ENCODE assay signal across 8 cellular contexts in the genomic region with DNA sequence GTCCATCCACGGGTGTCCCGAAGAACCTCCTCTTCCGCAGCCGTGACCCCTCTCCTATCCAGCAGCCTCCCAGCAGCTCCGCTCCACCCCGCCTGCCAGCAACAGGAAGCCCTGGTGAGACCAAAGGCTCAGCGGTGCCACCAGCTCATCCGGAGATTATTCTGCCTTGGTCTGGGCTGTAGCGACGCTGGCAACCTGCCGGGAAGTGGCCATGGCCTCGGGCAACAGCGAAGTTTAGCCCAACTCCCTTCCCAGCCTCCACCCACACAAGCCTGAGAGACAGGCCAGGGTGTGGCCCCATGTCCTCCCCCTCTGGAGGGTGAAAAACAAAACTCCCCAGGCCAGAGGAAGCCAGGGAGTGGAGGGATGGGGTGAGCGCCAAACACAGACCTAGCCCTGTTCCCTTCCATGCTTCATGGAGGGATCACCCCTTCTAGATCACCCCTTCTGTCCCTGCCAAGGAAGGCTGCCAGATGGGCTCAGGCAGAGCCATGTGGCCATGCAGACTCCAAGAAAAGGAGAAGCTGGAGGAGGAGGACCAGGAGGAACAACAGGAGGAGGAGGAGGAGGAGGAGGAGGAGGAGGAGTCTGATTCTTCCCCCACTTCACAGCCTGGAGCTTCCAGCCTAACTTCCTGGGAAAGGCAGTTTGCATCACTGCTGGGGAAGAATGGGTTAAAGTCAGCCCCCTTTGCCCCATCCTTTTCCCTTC. TPM values are rescaled to one million over a fixed set of nuclear protein-coding genes. Genes with fewer than 3 reads are reported as not detected.
DNase-seq lines count a peak whose midpoint lies in the region; ATAC-seq and TF ChIP-seq lines count a peak whose summit lies in the region.

No MANE protein-coding gene starts in this region.

- H3K9me2 ChIP-seq in OCI-LY1 (ENCODE audit: low read depth, low read length) = no peaks in the 10 kb centered on the region

- no peak for TF ChIP-seq EP300 in sigmoid colon (IDR thresholded peaks at IDR 0.05)

- peak overlapping the region; percentile 49 for H3K4me3 ChIP-seq in OCI-LY1 (ENCODE audit: low read depth, low read length, poor library complexity, severe bottlenecking)
- peak overlapping the region; percentile 58 to 97 (median 76) for H3K4me3 ChIP-seq in heart left ventricle
- H3K4me3 ChIP-seq in sigmoid colon = peak overlapping the region; percentile 53 to 76 (median 72)

- H3K27me3 ChIP-seq in OCI-LY1 (ENCODE audit: insufficient read depth, low read length) = no peaks in the 10 kb centered on the region
- no peaks in the 10 kb centered on the region for H3K27me3 ChIP-seq in heart left ventricle
- no peaks in the 10 kb centered on the region for H3K27me3 ChIP-seq in sigmoid colon

- H3K36me3 ChIP-seq in OCI-LY1 (ENCODE audit: insufficient read depth, low read length) (peaks cover 27% of the 10 kb centered on the region), heart left ventricle (peaks cover 0 to 42% (median 39%) of the 10 kb centered on the region in 9 donors), sigmoid colon (peaks cover 0 to 32% (median 3%) of the 10 kb centered on the region in 4 donors)

- H3K27me3 Mint-ChIP-seq in progenitor cell of endocrine pancreas = no peaks in the 10 kb centered on the region

- TF ChIP-seq CTCF in OCI-LY1 (IDR thresholded peaks at IDR 0.05; ENCODE audit: low read length) (no peak), heart left ventricle (IDR thresholded peaks at IDR 0.05) (no peak), sigmoid colon (IDR thresholded peaks at IDR 0.05) (no peak), progenitor cell of endocrine pancreas (IDR thresholded peaks at IDR 0.05; ENCODE audit: unreplicated experiment) (no peak)

- intact Hi-C loops in heart left ventricle (cut with DNase I) = no loop called here
- intact Hi-C loops in sigmoid colon (cut with DNase I) = no loop called here

- H3K9me3 Mint-ChIP-seq in progenitor cell of endocrine pancreas (ENCODE audit: low read depth) = no peaks in the 10 kb centered on the region

- TF ChIP-seq POLR2A in heart left ventricle (IDR thresholded peaks at IDR 0.05) (peak in 1 of 2 donors; percentile 39), sigmoid colon (IDR thresholded peaks at IDR 0.05) (no peak)

- H3K79me2 ChIP-seq in OCI-LY1 (ENCODE audit: insufficient read depth, low read length) = no peaks in the 10 kb centered on the region

- H3K4me1 Mint-ChIP-seq in progenitor cell of endocrine pancreas (ENCODE audit: low read depth) = no peaks in the 10 kb centered on the region

- DNase-seq in DMS 273 (lab: John Stamatoyannopoulos, UW; ENCODE audit: unreplicated experiment) = peak; percentile 56
- no peak for DNase-seq in DMS 273 treated with DMSO at 0.1 percent for 48 hours (lab: John Stamatoyannopoulos, UW)
- DNase-seq in activated naive CD4-positive, alpha-beta T cell treated with Interleukin-2 at 50 U/mL for 16 hours = peak; percentile 50
- DNase-seq in heart left ventricle = peak; percentile 74 to 88 (median 83)
- peak; percentile 82 for DNase-seq in sigmoid colon
- no peak for DNase-seq in progenitor cell of endocrine pancreas (ENCODE audit: low spot score, unreplicated experiment)

- no peak overlapping the region for H3K4me3 Mint-ChIP-seq in progenitor cell of endocrine pancreas (ENCODE audit: low read depth)

- H3F3A ChIP-seq in OCI-LY1 (ENCODE audit: insufficient read depth, low read length) = no peaks in the 10 kb centered on the region; the same call in 1 of the 2 replicates

- H3K9me3 ChIP-seq in OCI-LY1 (ENCODE audit: low read length) (no peaks in the 10 kb centered on the region), heart left ventricle (no peaks in the 10 kb centered on the region), sigmoid colon (no peaks in the 10 kb centered on the region)

- peaks cover 11% of the 10 kb centered on the region for H3K4me1 ChIP-seq in OCI-LY1 (ENCODE audit: insufficient read depth, low read length, severe bottlenecking)
- peaks cover 10 to 60% (median 45%) of the 10 kb centered on the region in 12 donors for H3K4me1 ChIP-seq in heart left ventricle
- peaks cover 0 to 58% (median 37%) of the 10 kb centered on the region in 4 donors for H3K4me1 ChIP-seq in sigmoid colon

- H3K27ac ChIP-seq in OCI-LY1 (ENCODE audit: low read depth, low read length, poor library complexity, severe bottlenecking) (no peak overlapping the region), heart left ventricle (peak overlapping the region; percentile 83 to 98 (median 93)), sigmoid colon (peak overlapping the region; percentile 81 to 88 (median 86))

- 32 to 51% (median 43%) methylated on average over 10 to 14 of the region's 14 CpGs for WGBS in heart left ventricle, 4 donors
- 27 to 56% methylated on average over 14 of the region's 14 CpGs for WGBS in sigmoid colon, 2 donors

- peaks cover 8% of the 10 kb centered on the region for H3K36me3 Mint-ChIP-seq in progenitor cell of endocrine pancreas (ENCODE audit: insufficient read depth)

- no peak overlapping the region for H3K27ac Mint-ChIP-seq in progenitor cell of endocrine pancreas

- peak overlapping the region; percentile 61; the same call in 1 of the 2 replicates for H3K4me2 ChIP-seq in OCI-LY1 (ENCODE audit: low read length)

- no peaks in the 10 kb centered on the region for H4K20me1 ChIP-seq in OCI-LY1 (ENCODE audit: insufficient read depth, low read length)

- ATAC-seq in heart left ventricle (peak; percentile 56 to 74 (median 67)), HG03045 (IDR thresholded peaks at IDR 0.05; ENCODE audit: unreplicated experiment) (no peak)

- H3K9ac ChIP-seq in OCI-LY1 (ENCODE audit: low read length) = no peak overlapping the region; the same call in 1 of the 2 replicates

- no peak overlapping the region for H2AFZ ChIP-seq in OCI-LY1 (ENCODE audit: low read length)

RNA-seq across cellular contexts. Expression of a gene that starts 0.9 kb away (rescaled TPM):
- 10 to 100 TPM in 7 of 9 donors, 1 to 10 TPM in 2; 8.2 to 36.8 (median 11.2) TPM for total RNA-seq in heart left ventricle
- polyA plus RNA-seq in heart left ventricle = 10 to 100 TPM in 1 of 2 donors, 1 to 10 TPM in 1; 9.2 to 20.1 TPM
- total RNA-seq in sigmoid colon = 10 to 100 TPM; 27.4 to 55.4 (median 46.4) TPM
- polyA plus RNA-seq in sigmoid colon = 10 to 100 TPM in 2 of 3 donors, 1 to 10 TPM in 1; 5.5 to 20.4 (median 13.7) TPM
- total RNA-seq in progenitor cell of endocrine pancreas = 0.58 and 0.69 TPM in 2 replicates

RNA-seq across cellular contexts. Expression of a gene that starts 7.5 kb away (rescaled TPM):
- total RNA-seq in heart left ventricle (not detected), sigmoid colon (not detected), progenitor cell of endocrine pancreas (not detected in 2 replicates)
- polyA plus RNA-seq in heart left ventricle (not detected), sigmoid colon (under 1 TPM in 1 of 3 donors, not detected in 2; 0.07 TPM)

RNA-seq across cellular contexts. Expression of a gene that starts 27.8 kb away (rescaled TPM):
- total RNA-seq in heart left ventricle (not detected), sigmoid colon (not detected), progenitor cell of endocrine pancreas (0.41 and 1.3 TPM in 2 replicates)
- polyA plus RNA-seq in heart left ventricle (not detected), sigmoid colon (not detected)

RNA-seq across cellular contexts. Expression of a gene that starts 42.3 kb away (rescaled TPM):
- total RNA-seq in heart left ventricle = under 1 TPM in 7 of 9 donors, not detected in 2; 0.08 to 0.64 (median 0.21) TPM
- polyA plus RNA-seq in heart left ventricle = under 1 TPM; 0.07 to 0.08 TPM
- total RNA-seq in sigmoid colon = under 1 TPM in 3 of 4 donors, not detected in 1; 0.41 to 0.71 (median 0.55) TPM
- 10 to 100 TPM; 29.9 to 54.1 (median 31.8) TPM for polyA plus RNA-seq in sigmoid colon
- 17.6 and 21.5 TPM in 2 replicates for total RNA-seq in progenitor cell of endocrine pancreas

RNA-seq across cellular contexts. Expression of a gene that starts 54.8 kb away (rescaled TPM):
- 10 to 100 TPM in 6 of 9 donors, 1 to 10 TPM in 3; 8.8 to 15.8 (median 12.1) TPM for total RNA-seq in heart left ventricle
- polyA plus RNA-seq in heart left ventricle = 10 to 100 TPM in 1 of 2 donors, 1 to 10 TPM in 1; 8.0 to 17.2 TPM
- 10 to 100 TPM; 11.0 to 15.0 (median 13.0) TPM for total RNA-seq in sigmoid colon
- polyA plus RNA-seq in sigmoid colon = 10 to 100 TPM in 1 of 3 donors, 1 to 10 TPM in 2; 3.2 to 24.0 (median 6.0) TPM
- total RNA-seq in progenitor cell of endocrine pancreas = 56.1 and 58.1 TPM in 2 replicates

Comparison
In these comparisons a context has a peak if more than half of its experiments do, and no peak if none do; other contexts are left out.
1. DNase-seq: peak in DMS 273 (single experiment), activated naive CD4-positive, alpha-beta T cell treated with Interleukin-2 at 50 U/mL for 16 hours (single experiment), heart left ventricle (5 of 5) and sigmoid colon (single experiment); none in DMS 273 treated with DMSO at 0.1 percent for 48 hours (single experiment) and progenitor cell of endocrine pancreas (single experiment).
2. Peak in every context shown above with its lines, with median percentiles within 50 percentile points of each other: H3K4me3 ChIP-seq.